In genomic region chr17:74711058-74711824, GRCh38 we compare ENCODE assay signal across 1 cellular context.
TF ChIP-seq lines count a peak whose summit lies in the region.

No MANE protein-coding gene starts in this region.

TF ChIP-seq in H1, 55 proteins besides CTCF, POLR2A, EP300 and RAD21:
- TF ChIP-seq SIN3A (conservative IDR thresholded peaks at IDR 0.05 in 1 of 2, IDR thresholded peaks at IDR 0.05 in 1 of 2; ENCODE audit: low read depth in 1 of 2, low read length in 2 of 2) (no peak), BRCA1 (IDR thresholded peaks at IDR 0.05; ENCODE audit: low read depth, low read length) (no peak), SP1 (IDR thresholded peaks at IDR 0.05; ENCODE audit: low read depth, low read length) (no peak), GTF2F1 (IDR thresholded peaks at IDR 0.05; ENCODE audit: borderline replicate concordance, low read depth, low read length) (no peak), YY1 (IDR thresholded peaks at IDR 0.05; ENCODE audit: low read depth, low read length) (no peak), TBP (IDR thresholded peaks at IDR 0.05; ENCODE audit: low read depth, low read length) (no peak), E2F6 (IDR thresholded peaks at IDR 0.05) (no peak), MAFK (IDR thresholded peaks at IDR 0.05; ENCODE audit: low read depth, low read length) (no peak), SRF (IDR thresholded peaks at IDR 0.05; ENCODE audit: low read depth, low read length) (no peak), KDM1A (IDR thresholded peaks at IDR 0.05; ENCODE audit: borderline replicate concordance, low read length) (no peak), CBX8 (IDR thresholded peaks at IDR 0.05; ENCODE audit: borderline replicate concordance, low read depth, low read length) (no peak), PHF8 (conservative IDR thresholded peaks at IDR 0.05; ENCODE audit: low read depth, low read length) (no peak), FOSL1 (IDR thresholded peaks at IDR 0.05; ENCODE audit: insufficient read depth, low read depth, low read length) (no peak)
- TF ChIP-seq, protein P1, sequence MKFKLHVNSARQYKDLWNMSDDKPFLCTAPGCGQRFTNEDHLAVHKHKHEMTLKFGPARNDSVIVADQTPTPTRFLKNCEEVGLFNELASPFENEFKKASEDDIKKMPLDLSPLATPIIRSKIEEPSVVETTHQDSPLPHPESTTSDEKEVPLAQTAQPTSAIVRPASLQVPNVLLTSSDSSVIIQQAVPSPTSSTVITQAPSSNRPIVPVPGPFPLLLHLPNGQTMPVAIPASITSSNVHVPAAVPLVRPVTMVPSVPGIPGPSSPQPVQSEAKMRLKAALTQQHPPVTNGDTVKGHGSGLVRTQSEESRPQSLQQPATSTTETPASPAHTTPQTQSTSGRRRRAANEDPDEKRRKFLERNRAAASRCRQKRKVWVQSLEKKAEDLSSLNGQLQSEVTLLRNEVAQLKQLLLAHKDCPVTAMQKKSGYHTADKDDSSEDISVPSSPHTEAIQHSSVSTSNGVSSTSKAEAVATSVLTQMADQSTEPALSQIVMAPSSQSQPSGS (IDR thresholded peaks at IDR 0.05; ENCODE audit: low read length) = no peak
